29 cellular contexts compared by ENCODE assay signal in the genomic region with DNA sequence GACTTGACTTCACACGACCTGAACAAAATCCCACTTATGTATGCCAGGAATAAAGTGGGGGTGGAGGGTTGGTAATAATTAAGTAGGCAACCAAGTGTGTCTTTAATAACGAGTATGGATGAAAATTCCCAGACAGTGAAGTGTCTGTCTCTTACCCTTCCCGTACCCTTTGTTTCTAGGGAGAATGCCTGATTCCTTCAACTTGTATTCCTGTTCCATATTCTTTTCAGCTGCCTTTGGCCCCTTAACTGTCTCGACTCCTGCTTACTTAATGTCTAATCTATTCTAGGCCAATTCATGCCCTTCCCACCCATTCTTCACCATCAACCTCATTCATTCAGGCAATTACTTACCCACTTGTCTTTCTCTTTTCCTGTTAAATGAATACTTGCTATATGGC.
"Had no signal": no experiment of that assay in that cellular context is flagged by ENCODE, and none has a peak within 500 bp of the region (broad histone marks: within the 10 kb centered on the region; RNA-seq: fewer than 3 reads in every experiment).

No MANE protein-coding gene starts in this region.

- FAIRE-seq: endothelial cell of umbilical vein, TTC549 had no signal

- H3K9ac ChIP-seq: neural progenitor cell, parathyroid adenoma had no signal

- DNase-seq: activated CD4-positive, alpha-beta T cell treated with anti-CD3 and anti-CD28 coated beads for 48 hours; activated CD4-positive, alpha-beta T cell treated with anti-CD3 and anti-CD28 coated beads, Interleukin-2, amount 50 U/mL, for 48 hours; activated CD8-positive, alpha-beta memory T cell treated with anti-CD3 and anti-CD28 coated beads for 24 hours; activated gamma-delta T cell; activated naive CD4-positive, alpha-beta T cell treated with anti-CD3 and anti-CD28 coated beads, Interleukin-2, amount 10 ng/mL, durations not matched to agents 7 days and 5 days; activated naive CD8-positive, alpha-beta T cell treated with anti-CD3 and anti-CD28 coated beads, Interleukin-2, amount 10 ng/mL, durations not matched to agents 7 days and 5 days; caudate nucleus; cortex of kidney; effector memory CD8-positive, alpha-beta T cell; foreskin fibroblast; heart left ventricle; hypothalamus; immature natural killer cell; left ventricle myocardium superior; naive B cell; occipital lobe; psoas muscle; spleen; stimulated activated naive CD4-positive, alpha-beta T cell; tibial artery; upper lobe of right lung had no signal

- H2AFZ ChIP-seq: neural progenitor cell, parathyroid adenoma had no signal

- H3K4me1 ChIP-seq: heart left ventricle, neural progenitor cell, parathyroid adenoma, psoas muscle, right atrium auricular region, spleen, suprapubic skin, tibial artery, upper lobe of right lung had no signal

- ATAC-seq: effector memory CD8-positive, alpha-beta T cell; esophagus mucosa; heart left ventricle; left ventricle myocardium superior; psoas muscle; upper lobe of right lung had no signal

- H3K4me1 Mint-ChIP-seq: activated naive CD8-positive, alpha-beta T cell treated with anti-CD3 and anti-CD28 coated beads, Interleukin-2, amount 10 ng/mL, durations not matched to agents 7 days and 5 days; neural progenitor cell had no signal

- H3K27ac Mint-ChIP-seq: activated naive CD4-positive, alpha-beta T cell treated with anti-CD3 and anti-CD28 coated beads, Interleukin-2, amount 10 ng/mL, durations not matched to agents 7 days and 5 days; activated naive CD8-positive, alpha-beta T cell treated with anti-CD3 and anti-CD28 coated beads, Interleukin-2, amount 10 ng/mL, durations not matched to agents 7 days and 5 days; effector memory CD8-positive, alpha-beta T cell; immature natural killer cell; naive B cell; neural progenitor cell had no signal

- H3K27me3 Mint-ChIP-seq: activated naive CD4-positive, alpha-beta T cell treated with anti-CD3 and anti-CD28 coated beads, Interleukin-2, amount 10 ng/mL, durations not matched to agents 7 days and 5 days had no signal

- H3K9me3 ChIP-seq: heart left ventricle, psoas muscle, right atrium auricular region, spleen, suprapubic skin, tibial artery, upper lobe of right lung had no signal

- H3K79me2 ChIP-seq: parathyroid adenoma had no signal

- H3K4me3 Mint-ChIP-seq: activated naive CD4-positive, alpha-beta T cell treated with anti-CD3 and anti-CD28 coated beads, Interleukin-2, amount 10 ng/mL, durations not matched to agents 7 days and 5 days; activated naive CD8-positive, alpha-beta T cell treated with anti-CD3 and anti-CD28 coated beads, Interleukin-2, amount 10 ng/mL, durations not matched to agents 7 days and 5 days; effector memory CD8-positive, alpha-beta T cell; immature natural killer cell; neural progenitor cell had no signal

- H3K4me3 ChIP-seq: heart left ventricle, neural progenitor cell, psoas muscle, right atrium auricular region, spleen, suprapubic skin, tibial artery, upper lobe of right lung had no signal

- H3K36me3 ChIP-seq: heart left ventricle, neural progenitor cell, right atrium auricular region, spleen, suprapubic skin, tibial artery, upper lobe of right lung had no signal

- H3K27ac ChIP-seq: heart left ventricle, neural progenitor cell, parathyroid adenoma, psoas muscle, right atrium auricular region, spleen, suprapubic skin, tibial artery, upper lobe of right lung, VCaP had no signal

- H3K36me3 Mint-ChIP-seq: activated naive CD8-positive, alpha-beta T cell treated with anti-CD3 and anti-CD28 coated beads, Interleukin-2, amount 10 ng/mL, durations not matched to agents 7 days and 5 days; immature natural killer cell; naive B cell; neural progenitor cell had no signal

- H3K4me2 ChIP-seq: neural progenitor cell had no signal

- H3K9me3 Mint-ChIP-seq: activated naive CD4-positive, alpha-beta T cell treated with anti-CD3 and anti-CD28 coated beads, Interleukin-2, amount 10 ng/mL, durations not matched to agents 7 days and 5 days; activated naive CD8-positive, alpha-beta T cell treated with anti-CD3 and anti-CD28 coated beads, Interleukin-2, amount 10 ng/mL, durations not matched to agents 7 days and 5 days; effector memory CD8-positive, alpha-beta T cell; immature natural killer cell; neural progenitor cell had no signal

- H3K27me3 ChIP-seq: heart left ventricle, neural progenitor cell, right atrium auricular region, spleen, suprapubic skin, tibial artery, upper lobe of right lung had no signal
